Comparison of ENCODE assay signal across 29 cellular contexts in genomic region chr10:60990663-60991062, GRCh38. TPM values are rescaled to one million over a fixed set of nuclear protein-coding genes. Genes with fewer than 3 reads are reported as not detected.
A peak's percentile ranks its signal among the peaks of the same experiment; 100 is the strongest.
DNase-seq lines count a peak whose midpoint lies in the region; ATAC-seq, FAIRE-seq and TF ChIP-seq lines count a peak whose summit lies in the region.
"Had no signal": no experiment of that assay in that cellular context is flagged by ENCODE, and none has a peak within 500 bp of the region (broad histone marks: within the 10 kb centered on the region; RNA-seq: fewer than 3 reads in every experiment).

No MANE protein-coding gene starts in this region.

- H3K27me3 ChIP-seq in hepatocyte (no peaks in the 10 kb centered on the region), prostate gland (replicated peaks; ENCODE audit: insufficient read depth) (no peaks in the 10 kb centered on the region)

- H3K4me2 ChIP-seq in A549 (peak overlapping the region; percentile 26; the same call in 1 of the 3 replicates), hepatocyte (no peak overlapping the region)
- H3K4me2 ChIP-seq: GM23338, KMS-11 had no signal

- H3K4me1 ChIP-seq in A549 = peaks cover 27% of the 10 kb centered on the region
- H3K4me1 ChIP-seq in hepatocyte (ENCODE audit: insufficient read depth) = peaks cover 10% of the 10 kb centered on the region
- H3K4me1 ChIP-seq in mucosa of descending colon (ENCODE audit: low read depth) = peaks cover 12% of the 10 kb centered on the region
- H3K4me1 ChIP-seq in prostate gland (replicated peaks) = no peaks in the 10 kb centered on the region

- no peaks in the 10 kb centered on the region for H3K9me3 ChIP-seq in A549
- H3K9me3 ChIP-seq in hepatocyte (ENCODE audit: low read depth) = no peaks in the 10 kb centered on the region
- H3K9me3 ChIP-seq in mucosa of descending colon = no peaks in the 10 kb centered on the region
- no peaks in the 10 kb centered on the region for H3K9me3 ChIP-seq in prostate gland
- H3K9me3 ChIP-seq: HAP-1 had no signal

- no peak for TF ChIP-seq RAD21 in A549 (conservative IDR thresholded peaks at IDR 0.05 in 1 of 2, IDR thresholded peaks at IDR 0.05 in 1 of 2)

- TF ChIP-seq EP300 in A549 (IDR thresholded peaks at IDR 0.05) = no peak

- H4K20me1 ChIP-seq in hepatocyte (ENCODE audit: insufficient read depth, poor library complexity, severe bottlenecking) = no peaks in the 10 kb centered on the region

- ATAC-seq in A549 = no peak
- no peak for ATAC-seq in SK-N-SH treated with all-trans-retinoic acid at 6 μM for 48 hours
- peak; percentile 21 for ATAC-seq in mucosa of descending colon
- ATAC-seq: GM23338, Panc1 had no signal

- TF ChIP-seq POLR2A in A549 (IDR thresholded peaks at IDR 0.05; ENCODE audit: low read length) (no peak), prostate gland (IDR thresholded peaks at IDR 0.05) (no peak)

- TF ChIP-seq CTCF in A549 (IDR thresholded peaks at IDR 0.05) (no peak), hepatocyte (IDR thresholded peaks at IDR 0.05; ENCODE audit: poor library complexity) (no peak), mucosa of descending colon (IDR thresholded peaks at IDR 0.05) (no peak), prostate gland (IDR thresholded peaks at IDR 0.05) (no peak)

- H3K27ac ChIP-seq in A549 (peak overlapping the region in 1 of 2 experiments; percentile 47; a peak in 1 of 6 replicates), hepatocyte (peak overlapping the region; percentile 10), prostate gland (no peak overlapping the region)
- H3K27ac ChIP-seq: KMS-11, RWPE1 had no signal

- WGBS in A549 (ENCODE audit: missing lambda C conversion rate) = 79% methylated on average over 1 of the region's 1 CpG
- WGBS in hepatocyte (ENCODE audit: low lambda C conversion rate, missing lambda C conversion rate) = 32% methylated on average over 1 of the region's 1 CpG
- WGBS in prostate gland = 90% methylated on average over 1 of the region's 1 CpG

- no peak for FAIRE-seq in A549 (lab: Jason Lieb, UNC)
- FAIRE-seq: GM18507 had no signal

- H3K4me3 ChIP-seq in A549 = no peak overlapping the region
- H3K4me3 ChIP-seq in hepatocyte = no peak overlapping the region
- H3K4me3 ChIP-seq in mucosa of descending colon = no peak overlapping the region
- H3K4me3 ChIP-seq in prostate gland = no peak overlapping the region
- H3K4me3 ChIP-seq: GM23338, HAP-1 had no signal

- H2AFZ ChIP-seq in hepatocyte = no peak overlapping the region
- H2AFZ ChIP-seq: GM23338 had no signal

- no peaks in the 10 kb centered on the region for H3K36me3 ChIP-seq in hepatocyte (replicated peaks; ENCODE audit: insufficient read depth, low read depth)
- H3K36me3 ChIP-seq in mucosa of descending colon (ENCODE audit: low read depth) = no peaks in the 10 kb centered on the region
- no peaks in the 10 kb centered on the region for H3K36me3 ChIP-seq in prostate gland
- H3K36me3 ChIP-seq: HAP-1 had no signal

- no peaks in the 10 kb centered on the region for H3K79me2 ChIP-seq in hepatocyte

- intact Hi-C loops in mucosa of descending colon (cut with DNase I, micrococcal nuclease) = no loop called here
- intact Hi-C loops in prostate gland (cut with DNase I) = no loop called here

- H3K9me2 ChIP-seq in hepatocyte (replicated peaks; ENCODE audit: insufficient read depth) = no peaks in the 10 kb centered on the region

- POLR2A ChIA-PET in A549 (lab: Yijun Ruan, JAX) = no interaction called here

- CTCF ChIA-PET in A549 (lab: Yijun Ruan, JAX) = no interaction called here

- DNase-seq in A549 (ENCODE audit: low read depth in 1 of 2, low spot score in 1 of 2) (no peak), hepatocyte (ENCODE audit: low spot score) (peak; percentile 16), mucosa of descending colon (no peak), glomerular visceral epithelial cell (ENCODE audit: extremely low spot score) (no peak), NCI-H2107 treated with DMSO at 0.1 percent for 48 hours (lab: John Stamatoyannopoulos, UW; ENCODE audit: unreplicated experiment) (no peak), prostate gland (ENCODE audit: low spot score) (no peak), GOT3 (lab: John Stamatoyannopoulos, UW) (no peak)
- DNase-seq: 8988T, Calu3, DMS79 treated with DMSO at 0.1 percent for 48 hours, IMR-90, MM.1S, NCI-H1092, NCI-H1417 treated with DMSO at 0.1 percent for 48 hours, NCI-H1694 treated with DMSO at 0.1 percent for 48 hours, NCI-H2081, NCI-H2171, NCI-H226, NCI-H510A, NCI-H69, SHP77 had no signal

TF ChIP-seq in A549, 52 proteins besides CTCF, POLR2A, EP300 and RAD21 (continues in another document):
- TF ChIP-seq ELK1 (IDR thresholded peaks at IDR 0.05; ENCODE audit: low read depth, low read length) = no peak
- no peak for TF ChIP-seq RCOR1 (IDR thresholded peaks at IDR 0.05; ENCODE audit: low read depth, low read length)
- no peak for TF ChIP-seq KDM1A (IDR thresholded peaks at IDR 0.05; ENCODE audit: low read depth)
- no peak for TF ChIP-seq USF2 (IDR thresholded peaks at IDR 0.05)
- no peak for TF ChIP-seq MAZ (IDR thresholded peaks at IDR 0.05; ENCODE audit: borderline replicate concordance, low read depth, low read length)
- no peak for TF ChIP-seq FOSL2 (IDR thresholded peaks at IDR 0.05)
- no peak for TF ChIP-seq FOSL2 (CRISPR knock-in tag; IDR thresholded peaks at IDR 0.05)
- no peak for TF ChIP-seq SMC3 (IDR thresholded peaks at IDR 0.05)
- no peak for TF ChIP-seq HOXB13 (CRISPR knock-in tag; IDR thresholded peaks at IDR 0.05; ENCODE audit: low read depth)
- TF ChIP-seq HEYL (CRISPR knock-in tag; IDR thresholded peaks at IDR 0.05) = no peak
- TF ChIP-seq CEBPB (IDR thresholded peaks at IDR 0.05) = no peak
- no peak for TF ChIP-seq ZC3H11A (IDR thresholded peaks at IDR 0.05)
- no peak for TF ChIP-seq ZSCAN20 (CRISPR knock-in tag; IDR thresholded peaks at IDR 0.05)

TF ChIP-seq in SK-N-SH treated with all-trans-retinoic acid at 6 μM for 48 hours, 23 proteins besides CTCF, POLR2A, EP300 and RAD21:
- TF ChIP-seq TOX (CRISPR knock-in tag; IDR thresholded peaks at IDR 0.05; ENCODE audit: borderline replicate concordance) (no peak), ISL1 (CRISPR knock-in tag; IDR thresholded peaks at IDR 0.05) (0 out of 2 replicates have a peak, but pooled peaks have one; percentile 26)

RNA-seq across cellular contexts. Expression of gene RHOBTB1, which starts 46.7 kb away (rescaled TPM):
- polyA plus RNA-seq in A549 (2011; rRNA removed) = 24.7 TPM in 2 replicates
- polyA plus RNA-seq in A549 (2012; cell fraction: cytosol; rRNA removed) = 4.3 and 4.9 TPM in 2 replicates
- 2.6 and 4.2 TPM in 2 replicates for polyA plus RNA-seq in A549 (2012; cell fraction: nucleus; rRNA removed)
- polyA plus RNA-seq in A549 (2017; fragmentation: RNase III; extraction: RNeasy Plus Mini Kit Qiagen cat#74134 plus additional on column Dnase treatment) = 5.3 to 6.6 TPM (median 5.7 TPM) in 3 replicates
- polyA minus RNA-seq in A549 (2011; rRNA and poly(A)+ RNA removed) = 19.1 and 23.7 TPM in 2 replicates
- total RNA-seq in hepatocyte = 34.1 and 40.8 TPM in 2 replicates
- 18.4 and 21.2 TPM in 2 replicates for polyA plus RNA-seq in hepatocyte
- 1 to 10 TPM; 5.8 to 8.0 (median 6.9) TPM for total RNA-seq in mucosa of descending colon
- total RNA-seq in prostate gland = 10 to 100 TPM in 1 of 2 donors, 1 to 10 TPM in 1; 4.9 to 28.9 TPM
- total RNA-seq: OCI-LY7 had no signal
